ENCODE assay signal across 27 cellular contexts in genomic region chr4:147085796-147086195, GRCh38.
"Had no signal": no experiment of that assay in that cellular context is flagged by ENCODE, and none has a peak within 500 bp of the region (broad histone marks: within the 10 kb centered on the region; RNA-seq: fewer than 3 reads in every experiment).

No MANE protein-coding gene starts in this region.

- FAIRE-seq: endometrium, pancreas had no signal

- H3K27me3 ChIP-seq: esophagus squamous epithelium, pancreas, stomach, thyroid gland had no signal

- ATAC-seq: effector memory CD8-positive, alpha-beta T cell; heart right ventricle; left colon; left ventricle myocardium superior; lower lobe of right lung; mucosa of descending colon; natural killer cell treated with Interleukin-12 subunit alpha and Interleukin-12 subunit beta and Interleukin-15 and Interleukin-18, amount 100 ng/mL, for 72 hours; pancreas; sciatic nerve; stimulated activated effector memory CD8-positive, alpha-beta T cell treated with anti-CD3 and anti-CD28 coated beads, Interleukin-12 subunit alpha, Interleukin-12 subunit beta, amount 100 ng/mL, for 72 hours had no signal

- H3K27ac ChIP-seq: coronary artery, esophagus squamous epithelium, heart right ventricle, lower lobe of right lung, neutrophil, pancreas, stomach, thyroid gland had no signal

- H3K4me3 ChIP-seq: coronary artery, esophagus squamous epithelium, heart right ventricle, lower lobe of right lung, mucosa of descending colon, pancreas, stomach, thyroid gland had no signal

- DNase-seq: effector memory CD8-positive, alpha-beta T cell; erythroblast; esophagus squamous epithelium; foreskin melanocyte; glutamatergic neuron; heart right ventricle; hypothalamus; immature natural killer cell; islet precursor cell; kidney glomerular epithelial cell; left colon; left ventricle myocardium superior; lower lobe of right lung; mucosa of descending colon; naive B cell; pancreas; stimulated activated CD4-positive, alpha-beta T cell treated with anti-CD3 and anti-CD28 coated beads, Interleukin-2, amount 100 ng/mL, for 24 hours; stimulated activated CD4-positive, alpha-beta T cell treated with anti-CD3 and anti-CD28 coated beads, Interleukin-4, amount 100 ng/mL, for 24 hours; stimulated activated naive CD4-positive, alpha-beta T cell treated with Interleukin-2 at 50 U/mL for 16 hours; stomach; thyroid gland had no signal

- H3K36me3 ChIP-seq: esophagus squamous epithelium, heart right ventricle, lower lobe of right lung, neutrophil, pancreas, stomach, thyroid gland had no signal

- H3K9me3 ChIP-seq: esophagus squamous epithelium, heart right ventricle, lower lobe of right lung, mucosa of descending colon, neutrophil, pancreas, stomach, thyroid gland had no signal

- H3K4me1 ChIP-seq: esophagus squamous epithelium, lower lobe of right lung, pancreas, stomach, thyroid gland had no signal
